In the genomic region with DNA sequence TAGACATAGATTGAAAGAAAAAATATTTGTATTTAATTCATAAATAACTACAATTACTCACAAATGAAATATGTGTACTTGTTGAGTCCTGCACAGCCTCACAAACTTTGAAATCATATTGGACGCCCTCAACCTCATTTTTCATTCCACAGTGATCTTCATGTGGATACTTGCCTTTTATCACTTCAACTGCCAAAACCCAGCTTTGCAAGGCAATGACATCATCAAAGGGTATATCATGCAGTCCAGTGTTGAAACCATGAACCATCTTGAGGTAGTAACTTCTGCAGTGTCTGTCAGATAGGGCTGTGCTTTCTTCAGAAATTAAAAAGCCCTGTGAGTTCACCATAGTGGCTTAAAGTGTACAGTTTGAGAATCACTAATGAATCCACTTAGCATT, we compare ENCODE assay signal across 22 cellular contexts.
"Had no signal": no experiment of that assay in that cellular context is flagged by ENCODE, and none has a peak within 500 bp of the region (broad histone marks: within the 10 kb centered on the region; RNA-seq: fewer than 3 reads in every experiment).

No MANE protein-coding gene starts in this region.

- ATAC-seq: esophagus mucosa; left colon; left ventricle myocardium superior; naive thymus-derived CD4-positive, alpha-beta T cell; psoas muscle; sciatic nerve; stimulated activated naive CD8-positive, alpha-beta T cell treated with anti-CD3 and anti-CD28 coated beads, Interleukin-15, Interleukin-2, amounts not matched to agents 100 U/mL and 50 U/mL, for 24 hours had no signal

- H3K4me3 ChIP-seq: coronary artery, hepatocyte, lung, psoas muscle, suprapubic skin, thyroid gland had no signal

- DNase-seq: effector CD4-positive, alpha-beta T cell; endodermal cell; foreskin melanocyte; head of caudate nucleus; left colon; left ventricle myocardium superior; naive thymus-derived CD4-positive, alpha-beta T cell; psoas muscle; retina; stimulated activated CD4-positive, alpha-beta T cell treated with anti-CD3 and anti-CD28 coated beads, Interleukin-12 subunit alpha, Interleukin-12 subunit beta, amount 100 ng/mL, for 4 hours; stimulated activated CD4-positive, alpha-beta T cell treated with anti-CD3 and anti-CD28 coated beads, Interleukin-2, amount 100 ng/mL, for 48 hours; stimulated activated naive CD8-positive, alpha-beta T cell treated with anti-CD3 and anti-CD28 coated beads, Interleukin-15, Interleukin-2, amounts not matched to agents 100 U/mL and 50 U/mL, for 24 hours; thyroid gland had no signal

- H3K9me3 ChIP-seq: neutrophil, psoas muscle, suprapubic skin, thyroid gland had no signal

- H3K27me3 ChIP-seq: hepatocyte, neutrophil, suprapubic skin, thyroid gland had no signal

- H3K4me1 ChIP-seq: psoas muscle, suprapubic skin, thyroid gland had no signal

- H3K27ac ChIP-seq: coronary artery, hepatocyte, neutrophil, psoas muscle, suprapubic skin, thyroid gland had no signal

- FAIRE-seq: endothelial cell of umbilical vein, urothelium cell line had no signal

- H3K36me3 ChIP-seq: neutrophil, suprapubic skin, thyroid gland had no signal
